10 cellular contexts compared by ENCODE assay signal in genomic region chr17:68318103-68318991, GRCh38. TPM values are rescaled to one million over a fixed set of nuclear protein-coding genes. Genes with fewer than 3 reads are reported as not detected.
DNase-seq lines count a peak whose midpoint lies in the region; ATAC-seq and TF ChIP-seq lines count a peak whose summit lies in the region.
"Had no signal": no experiment of that assay in that cellular context is flagged by ENCODE, and none has a peak within 500 bp of the region (broad histone marks: within the 10 kb centered on the region; RNA-seq: fewer than 3 reads in every experiment).

No MANE protein-coding gene starts in this region.

- peak overlapping the region in 1 of 5 donors; percentile 29 for H3K4me3 Mint-ChIP-seq in immature natural killer cell
- H3K4me3 Mint-ChIP-seq in activated CD8-positive, alpha-beta T cell treated with anti-CD3 and anti-CD28 coated beads, Interleukin-2, amount 10 ng/mL, durations not matched to agents 7 days and 5 days, result no peak overlapping the region
- H3K4me3 Mint-ChIP-seq: activated CD4-positive, alpha-beta T cell treated with anti-CD3 and anti-CD28 coated beads, Interleukin-2, amount 10 ng/mL, durations not matched to agents 24 days and 14 days had no signal

- H3K4me1 Mint-ChIP-seq in immature natural killer cell, result peaks cover 72 to 76% of the 10 kb centered on the region in 2 donors
- peaks cover 39% of the 10 kb centered on the region for H3K4me1 Mint-ChIP-seq in activated CD8-positive, alpha-beta T cell treated with anti-CD3 and anti-CD28 coated beads, Interleukin-2, amount 10 ng/mL, durations not matched to agents 7 days and 5 days (ENCODE audit: low read depth)

- H3K27me3 Mint-ChIP-seq in immature natural killer cell (ENCODE audit: low read depth in 3 of 3), result peaks cover 0 to 4% (median 2%) of the 10 kb centered on the region in 3 donors
- no peaks in the 10 kb centered on the region for H3K27me3 Mint-ChIP-seq in activated CD8-positive, alpha-beta T cell treated with anti-CD3 and anti-CD28 coated beads, Interleukin-2, amount 10 ng/mL, durations not matched to agents 7 days and 5 days (ENCODE audit: low read depth)
- H3K27me3 Mint-ChIP-seq: activated CD4-positive, alpha-beta T cell treated with anti-CD3 and anti-CD28 coated beads, Interleukin-2, amount 10 ng/mL, durations not matched to agents 24 days and 14 days had no signal

- peak overlapping the region in 5 of 6 donors; percentile 23 to 61 (median 45) for H3K27ac Mint-ChIP-seq in immature natural killer cell
- no peak overlapping the region for H3K27ac Mint-ChIP-seq in activated CD8-positive, alpha-beta T cell treated with anti-CD3 and anti-CD28 coated beads, Interleukin-2, amount 10 ng/mL, durations not matched to agents 7 days and 5 days
- H3K27ac Mint-ChIP-seq: activated CD4-positive, alpha-beta T cell treated with anti-CD3 and anti-CD28 coated beads, Interleukin-2, amount 10 ng/mL, durations not matched to agents 24 days and 14 days had no signal

- ATAC-seq in HG03460 (IDR thresholded peaks at IDR 0.05; ENCODE audit: unreplicated experiment), result no peak
- no peak for ATAC-seq in activated CD8-positive, alpha-beta T cell treated with anti-CD3 and anti-CD28 coated beads, Interleukin-2, amount 10 ng/mL, durations not matched to agents 7 days and 5 days

- H3K36me3 ChIP-seq in HEK293 (ENCODE audit: control insufficient read depth in 2 of 2, insufficient read depth in 1 of 2, low read length in 2 of 2) (no peaks in the 10 kb centered on the region), SJSA1 (no peaks in the 10 kb centered on the region)

- H3K9me3 ChIP-seq in HEK293 (ENCODE audit: control insufficient read depth, insufficient read depth, low read depth, low read length) (no peaks in the 10 kb centered on the region), SJSA1 (replicated peaks) (no peaks in the 10 kb centered on the region)

- H3K4me1 ChIP-seq in HEK293 (ENCODE audit: control insufficient read depth, insufficient read depth, low read length) (peaks cover 6% of the 10 kb centered on the region; the same call in 1 of the 2 replicates), SJSA1 (replicated peaks) (0 out of 2 replicates have a peak, but pooled peaks cover 4% of the 10 kb centered on the region)

- no peaks in the 10 kb centered on the region for H3K9me3 Mint-ChIP-seq in immature natural killer cell
- no peaks in the 10 kb centered on the region for H3K9me3 Mint-ChIP-seq in activated CD8-positive, alpha-beta T cell treated with anti-CD3 and anti-CD28 coated beads, Interleukin-2, amount 10 ng/mL, durations not matched to agents 7 days and 5 days (ENCODE audit: insufficient read depth)

- CTCF ChIA-PET in HEK293 (lab: Yijun Ruan, JAX), result interaction anchor here (0.6 to 1.3 kb wide), 4 partner anchors 54 to 1159 kb away, joined by 3 to 5 read pairs (median 4); no protein-coding TSS in a partner anchor
- CTCF ChIA-PET in activated CD8-positive, alpha-beta T cell treated with anti-CD3 and anti-CD28 coated beads, Interleukin-2, amount 10 ng/mL, durations not matched to agents 7 days and 5 days (lab: Charles Lee), result interaction anchor here (1.9 to 2.0 kb wide), 2 partner anchors 9 to 118 kb away, joined by 4 to 6 read pairs; no protein-coding TSS in a partner anchor

- H3K36me3 Mint-ChIP-seq in immature natural killer cell, result peaks cover 0 to 20% (median 16%) of the 10 kb centered on the region in 3 donors
- peaks cover 8% of the 10 kb centered on the region for H3K36me3 Mint-ChIP-seq in activated CD8-positive, alpha-beta T cell treated with anti-CD3 and anti-CD28 coated beads, Interleukin-2, amount 10 ng/mL, durations not matched to agents 7 days and 5 days (ENCODE audit: low read depth)

- H3K27ac ChIP-seq in HEK293 (ENCODE audit: extremely low read depth, low read depth, low read length), result no peak overlapping the region
- H3K27ac ChIP-seq in SJSA1, result no peak overlapping the region

- peak; percentile 57 for DNase-seq in AG10803 (ENCODE audit: low read depth)
- DNase-seq in SJSA1 (ENCODE audit: low read depth in 1 of 2, low spot score in 2 of 2), result peak; percentile 34 to 66
- no peak for DNase-seq in immature natural killer cell
- DNase-seq in midbrain (lab: John Stamatoyannopoulos, UW), result no peak
- no peak for DNase-seq in dedifferentiated amniotic fluid mesenchymal stem cell (ENCODE audit: extremely low spot score)
- no peak for DNase-seq in activated CD8-positive, alpha-beta T cell treated with anti-CD3 and anti-CD28 coated beads, Interleukin-2, amount 10 ng/mL, durations not matched to agents 7 days and 5 days
- DNase-seq: activated CD4-positive, alpha-beta T cell treated with anti-CD3 and anti-CD28 coated beads, Interleukin-2, amount 10 ng/mL, durations not matched to agents 24 days and 14 days; NCI-H2029 treated with DMSO at 0.1 percent for 48 hours had no signal

- POLR2A ChIA-PET in HEK293 (lab: Yijun Ruan, JAX), result interaction anchor here (0.7 kb wide), 1 partner anchor 1889 kb away, joined by 3 read pairs; no protein-coding TSS in a partner anchor
- POLR2A ChIA-PET in activated CD8-positive, alpha-beta T cell treated with anti-CD3 and anti-CD28 coated beads, Interleukin-2, amount 10 ng/mL, durations not matched to agents 7 days and 5 days (lab: Charles Lee), result interaction anchor here (0.8 to 0.9 kb wide), 2 partner anchors 26 kb away, joined by 3 read pairs; no protein-coding TSS in a partner anchor

- H3K27me3 ChIP-seq in SJSA1 (replicated peaks), result no peaks in the 10 kb centered on the region

- H3K4me3 ChIP-seq in AG10803 (ENCODE audit: low read length), result no peak overlapping the region
- no peak overlapping the region for H3K4me3 ChIP-seq in HEK293 (ENCODE audit: low read depth, low read length)
- H3K4me3 ChIP-seq in SJSA1, result no peak overlapping the region

- TF ChIP-seq CTCF in AG10803 (conservative IDR thresholded peaks at IDR 0.05; ENCODE audit: low read length) (no peak), HEK293 (tag by site-specific recombination; IDR thresholded peaks at IDR 0.05) (no peak)

TF ChIP-seq in HEK293, 187 proteins besides CTCF, POLR2A, EP300 and RAD21 (continues in another document):
- TF ChIP-seq REPIN1 (tag by site-specific recombination; IDR thresholded peaks at IDR 0.05; ENCODE audit: low read depth), result no peak
- TF ChIP-seq ZBTB17 (tag by site-specific recombination; IDR thresholded peaks at IDR 0.05), result no peak
- TF ChIP-seq ZNF174 (tag by site-specific recombination; IDR thresholded peaks at IDR 0.05), result no peak
- TF ChIP-seq ZNF404 (tag by site-specific recombination; IDR thresholded peaks at IDR 0.05), result no peak
- no peak for TF ChIP-seq ZNF132 (tag by site-specific recombination; IDR thresholded peaks at IDR 0.05; ENCODE audit: borderline replicate concordance)
- TF ChIP-seq ZNF280C (tag by site-specific recombination; IDR thresholded peaks at IDR 0.05), result no peak
- no peak for TF ChIP-seq ZNF324 (tag by site-specific recombination; IDR thresholded peaks at IDR 0.05)
- no peak for TF ChIP-seq ZNF146 (tag by site-specific recombination; IDR thresholded peaks at IDR 0.05)
- peak; percentile 33; the same call in 1 of the 2 replicates for TF ChIP-seq ZNF600 (tag by site-specific recombination; IDR thresholded peaks at IDR 0.05)
- 0 out of 2 replicates have a peak, but pooled peaks have one; percentile 14 for TF ChIP-seq PRDM1 (tag by site-specific recombination; IDR thresholded peaks at IDR 0.05)

RNA-seq across cellular contexts. Expression of gene ARSG, which starts 27.1 kb away (rescaled TPM):
- total RNA-seq in SJSA1 (2014; rRNA removed; shearing (Covaris generic)), result not detected in 2 replicates
- polyA plus RNA-seq in immature natural killer cell, result 10 to 100 TPM; 15.0 to 18.7 (median 15.3) TPM
- total RNA-seq in activated CD8-positive, alpha-beta T cell treated with anti-CD3 and anti-CD28 coated beads, Interleukin-2, amount 10 ng/mL, durations not matched to agents 7 days and 5 days, result 10 to 100 TPM in 1 of 2 experiments, 1 to 10 TPM in 1; 9.1 to 10.7 TPM

RNA-seq across cellular contexts. Expression of gene SLC16A6, which starts 27.4 kb away (rescaled TPM):
- total RNA-seq in SJSA1 (2014; rRNA removed; shearing (Covaris generic)), result not detected in 2 replicates
- polyA plus RNA-seq in immature natural killer cell, result 1 to 10 TPM in 2 of 3 donors, under 1 TPM in 1; 0.88 to 4.8 (median 3.5) TPM
- total RNA-seq in activated CD8-positive, alpha-beta T cell treated with anti-CD3 and anti-CD28 coated beads, Interleukin-2, amount 10 ng/mL, durations not matched to agents 7 days and 5 days, result 1 to 10 TPM; 6.9 to 7.1 TPM

Comparison
In these comparisons a context has a peak if more than half of its experiments do, and no peak if none do; other contexts are left out.
1. DNase-seq: peak in AG10803 (single experiment) and SJSA1 (2 of 2); none in immature natural killer cell (0 of 3), midbrain (single experiment), dedifferentiated amniotic fluid mesenchymal stem cell (single experiment) and activated CD8-positive, alpha-beta T cell treated with anti-CD3 and anti-CD28 coated beads, Interleukin-2, amount 10 ng/mL, durations not matched to agents 7 days and 5 days (single experiment).
2. RNA of gene ARSG, which starts 27.1 kb away (total RNA-seq): 9.1 to 10.7 TPM in activated CD8-positive, alpha-beta T cell treated with anti-CD3 and anti-CD28 coated beads, Interleukin-2, amount 10 ng/mL, durations not matched to agents 7 days and 5 days; not detected in SJSA1; every median in the first group is over 10 times any median in the second.